Comparison of ENCODE assay signal across 8 cellular contexts in genomic region chr5:108260105-108260857, GRCh38.
DNase-seq lines count a peak whose midpoint lies in the region; ATAC-seq, FAIRE-seq and TF ChIP-seq lines count a peak whose summit lies in the region.

No MANE protein-coding gene starts in this region.

- no peaks in the 10 kb centered on the region for H3K36me3 ChIP-seq in liver (ENCODE audit: control insufficient read depth in 4 of 4, insufficient read depth in 3 of 4, low read depth in 1 of 4, low read length in 3 of 4)

- peak; percentile 46 for DNase-seq in AG09309 (ENCODE audit: low read depth)
- peak; percentile 60 for DNase-seq in NCI-H345 (lab: John Stamatoyannopoulos, UW)
- peak; percentile 48 to 52 for DNase-seq in activated CD4-positive, alpha-beta T cell treated with anti-CD3 and anti-CD28 coated beads for 24 hours (ENCODE audit: low read depth in 2 of 2)
- DNase-seq in stimulated activated CD4-positive, alpha-beta T cell treated with anti-CD3 and anti-CD28 coated beads, TNF-alpha, amount 100 ng/mL, for 24 hours (ENCODE audit: low read depth in 3 of 3) = peak; percentile 46 to 53 (median 52)

- 42% methylated on average over 8 of the region's 8 CpGs for WGBS in liver

- no peaks in the 10 kb centered on the region for H3K27me3 ChIP-seq in liver (ENCODE audit: control insufficient read depth in 4 of 4, insufficient read depth in 4 of 4, low read length in 3 of 4)

- no peak overlapping the region for H3K9ac ChIP-seq in liver (ENCODE audit: low read depth in 1 of 2, low read length in 2 of 2)

- no peak overlapping the region for H3K4me3 ChIP-seq in AG09309 (ENCODE audit: control insufficient read depth, low read depth, low read length)
- no peak overlapping the region for H3K4me3 ChIP-seq in liver (ENCODE audit: low read depth in 1 of 3, low read length in 3 of 3)

- TF ChIP-seq CTCF in AG09309 (IDR thresholded peaks at IDR 0.05; ENCODE audit: control insufficient read depth, insufficient read depth, low read depth, low read length, missing control alignments) (peak; percentile 98), liver (IDR thresholded peaks at IDR 0.05; ENCODE audit: low read depth, low read length, missing input control) (peak; percentile 96)

- no peaks in the 10 kb centered on the region for H3K9me3 ChIP-seq in liver (ENCODE audit: control insufficient read depth in 4 of 4, low read length in 3 of 4)

- peak; percentile 43 for FAIRE-seq in colon (lab: Jason Lieb, UNC)

- H3K4me1 ChIP-seq in liver (ENCODE audit: control insufficient read depth in 4 of 4, insufficient read depth in 4 of 4, low read length in 3 of 4) = peaks cover 0 to 18% (median 0%) of the 10 kb centered on the region in 4 donors

- no peak overlapping the region for H3K27ac ChIP-seq in liver (ENCODE audit: low read depth in 1 of 2, low read length in 2 of 2)

- TF ChIP-seq RAD21 in liver (IDR thresholded peaks at IDR 0.05) = peak; percentile 99

- peak; percentile 83 for ATAC-seq in GM18861 (IDR thresholded peaks at IDR 0.05; ENCODE audit: unreplicated experiment)
- peak; percentile 97 for ATAC-seq in HG03066 (IDR thresholded peaks at IDR 0.05; ENCODE audit: low read depth, unreplicated experiment)

TF ChIP-seq in liver, 16 proteins besides CTCF, POLR2A, EP300 and RAD21:
- TF ChIP-seq YY1 (IDR thresholded peaks at IDR 0.05) (no peak), FOXA2 (IDR thresholded peaks at IDR 0.05) (no peak)
TF ChIP-seq in liver: peak in this region for 0.
